1 cellular context compared by ENCODE assay signal in the genomic region with DNA sequence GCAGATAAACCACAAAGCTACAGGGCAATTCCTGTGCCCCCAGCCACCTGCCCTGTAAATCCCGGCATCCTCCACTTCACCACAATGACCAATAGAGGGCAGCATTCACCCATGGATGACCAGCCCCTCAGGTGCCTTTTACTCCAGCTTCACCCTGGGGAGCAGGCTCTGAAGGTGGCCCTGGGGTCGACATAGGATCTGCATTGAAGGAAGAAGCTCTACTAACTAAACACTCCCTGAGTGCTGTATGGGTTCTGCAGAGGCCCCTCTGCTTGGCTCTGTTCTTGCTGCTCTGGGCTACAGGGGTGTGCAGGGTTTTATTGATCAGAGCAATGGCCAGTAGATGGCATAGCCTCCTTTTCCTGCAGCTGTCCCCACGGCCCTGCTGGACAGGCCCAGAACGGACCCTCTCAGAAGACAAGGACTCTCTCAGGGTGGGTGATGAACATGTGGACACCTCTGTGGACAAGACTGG.
TF ChIP-seq lines count a peak whose summit lies in the region.

No MANE protein-coding gene starts in this region.

TF ChIP-seq in HepG2, 621 proteins besides CTCF, POLR2A, EP300 and RAD21 (continued from another document and continues in another):
- TF ChIP-seq THAP11 (CRISPR knock-in tag; IDR thresholded peaks at IDR 0.05) (peak; percentile 59; the same call in 1 of the 2 replicates), DR1 (CRISPR knock-in tag; IDR thresholded peaks at IDR 0.05) (no peak), HNRNPK (IDR thresholded peaks at IDR 0.05; ENCODE audit: low read depth, low read length, poor library complexity, severe bottlenecking) (no peak), ASH2L (IDR thresholded peaks at IDR 0.05; ENCODE audit: insufficient read length, low read depth, low read length) (no peak), PTBP1 (IDR thresholded peaks at IDR 0.05; ENCODE audit: low read depth, low read length, poor library complexity, severe bottlenecking) (no peak), ZNF180 (CRISPR knock-in tag; IDR thresholded peaks at IDR 0.05; ENCODE audit: borderline replicate concordance, low read depth) (no peak), ATF7 (IDR thresholded peaks at IDR 0.05) (no peak), ATF7 (CRISPR knock-in tag; IDR thresholded peaks at IDR 0.05) (no peak), ZNF331 (CRISPR knock-in tag; IDR thresholded peaks at IDR 0.05) (peak; percentile 57; the same call in 1 of the 2 replicates), ZNF230 (CRISPR knock-in tag; IDR thresholded peaks at IDR 0.05) (peak; percentile 100), ZNF547 (CRISPR knock-in tag; IDR thresholded peaks at IDR 0.05) (peak; percentile 76; the same call in 1 of the 2 replicates), ZNF225 (CRISPR knock-in tag; IDR thresholded peaks at IDR 0.05) (no peak), ZNF30 (CRISPR knock-in tag; IDR thresholded peaks at IDR 0.05) (no peak), PAF1 (CRISPR knock-in tag; IDR thresholded peaks at IDR 0.05) (no peak), ZNF350 (CRISPR knock-in tag; IDR thresholded peaks at IDR 0.05; ENCODE audit: borderline replicate concordance, low read depth) (peak; percentile 15; the same call in 1 of the 2 replicates), NKX3-1 (CRISPR knock-in tag; IDR thresholded peaks at IDR 0.05) (no peak), ZNF839 (CRISPR knock-in tag; IDR thresholded peaks at IDR 0.05; ENCODE audit: borderline replicate concordance) (no peak), ZNF850 (CRISPR knock-in tag; conservative IDR thresholded peaks at IDR 0.05) (no peak), YY1 (IDR thresholded peaks at IDR 0.05; ENCODE audit: insufficient read depth, insufficient replicate concordance, low read depth, low read length) (no peak), HOXA3 (CRISPR knock-in tag; IDR thresholded peaks at IDR 0.05) (no peak), HNRNPH1 (optimal IDR thresholded peaks at IDR 0.05; ENCODE audit: low read depth, low read length) (no peak), ZNF792 (CRISPR knock-in tag; IDR thresholded peaks at IDR 0.05) (no peak), KDM5A (IDR thresholded peaks at IDR 0.05; ENCODE audit: borderline replicate concordance, low read length) (no peak), ZSCAN31 (CRISPR knock-in tag; IDR thresholded peaks at IDR 0.05; ENCODE audit: low read depth) (no peak), ZNF629 (CRISPR knock-in tag; conservative IDR thresholded peaks at IDR 0.05) (no peak), SMARCE1 (IDR thresholded peaks at IDR 0.05; ENCODE audit: borderline replicate concordance) (no peak), FOXO1 (CRISPR knock-in tag; IDR thresholded peaks at IDR 0.05) (no peak), RBM39 (IDR thresholded peaks at IDR 0.05; ENCODE audit: low read depth, low read length, poor library complexity, severe bottlenecking) (no peak), HDAC6 (IDR thresholded peaks at IDR 0.05; ENCODE audit: low read depth, low read length) (no peak), NONO (IDR thresholded peaks at IDR 0.05) (no peak), NONO (CRISPR knock-in tag; conservative IDR thresholded peaks at IDR 0.05) (no peak)
- TF ChIP-seq, protein P1, sequence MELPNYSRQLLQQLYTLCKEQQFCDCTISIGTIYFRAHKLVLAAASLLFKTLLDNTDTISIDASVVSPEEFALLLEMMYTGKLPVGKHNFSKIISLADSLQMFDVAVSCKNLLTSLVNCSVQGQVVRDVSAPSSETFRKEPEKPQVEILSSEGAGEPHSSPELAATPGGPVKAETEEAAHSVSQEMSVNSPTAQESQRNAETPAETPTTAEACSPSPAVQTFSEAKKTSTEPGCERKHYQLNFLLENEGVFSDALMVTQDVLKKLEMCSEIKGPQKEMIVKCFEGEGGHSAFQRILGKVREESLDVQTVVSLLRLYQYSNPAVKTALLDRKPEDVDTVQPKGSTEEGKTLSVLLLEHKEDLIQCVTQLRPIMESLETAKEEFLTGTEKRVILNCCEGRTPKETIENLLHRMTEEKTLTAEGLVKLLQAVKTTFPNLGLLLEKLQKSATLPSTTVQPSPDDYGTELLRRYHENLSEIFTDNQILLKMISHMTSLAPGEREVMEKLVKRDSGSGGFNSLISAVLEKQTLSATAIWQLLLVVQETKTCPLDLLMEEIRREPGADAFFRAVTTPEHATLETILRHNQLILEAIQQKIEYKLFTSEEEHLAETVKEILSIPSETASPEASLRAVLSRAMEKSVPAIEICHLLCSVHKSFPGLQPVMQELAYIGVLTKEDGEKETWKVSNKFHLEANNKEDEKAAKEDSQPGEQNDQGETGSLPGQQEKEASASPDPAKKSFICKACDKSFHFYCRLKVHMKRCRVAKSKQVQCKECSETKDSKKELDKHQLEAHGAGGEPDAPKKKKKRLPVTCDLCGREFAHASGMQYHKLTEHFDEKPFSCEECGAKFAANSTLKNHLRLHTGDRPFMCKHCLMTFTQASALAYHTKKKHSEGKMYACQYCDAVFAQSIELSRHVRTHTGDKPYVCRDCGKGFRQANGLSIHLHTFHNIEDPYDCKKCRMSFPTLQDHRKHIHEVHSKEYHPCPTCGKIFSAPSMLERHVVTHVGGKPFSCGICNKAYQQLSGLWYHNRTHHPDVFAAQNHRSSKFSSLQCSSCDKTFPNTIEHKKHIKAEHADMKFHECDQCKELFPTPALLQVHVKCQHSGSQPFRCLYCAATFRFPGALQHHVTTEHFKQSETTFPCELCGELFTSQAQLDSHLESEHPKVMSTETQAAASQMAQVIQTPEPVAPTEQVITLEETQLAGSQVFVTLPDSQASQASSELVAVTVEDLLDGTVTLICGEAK (IDR thresholded peaks at IDR 0.05) = no peak
- TF ChIP-seq, protein P1 (CRISPR knock-in tag; IDR thresholded peaks at IDR 0.05) = no peak; the same call in 1 of the 2 replicates
- TF ChIP-seq, protein P2, sequence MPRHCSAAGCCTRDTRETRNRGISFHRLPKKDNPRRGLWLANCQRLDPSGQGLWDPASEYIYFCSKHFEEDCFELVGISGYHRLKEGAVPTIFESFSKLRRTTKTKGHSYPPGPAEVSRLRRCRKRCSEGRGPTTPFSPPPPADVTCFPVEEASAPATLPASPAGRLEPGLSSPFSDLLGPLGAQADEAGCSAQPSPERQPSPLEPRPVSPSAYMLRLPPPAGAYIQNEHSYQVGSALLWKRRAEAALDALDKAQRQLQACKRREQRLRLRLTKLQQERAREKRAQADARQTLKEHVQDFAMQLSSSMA (CRISPR knock-in tag; IDR thresholded peaks at IDR 0.05) = no peak
- TF ChIP-seq, protein P3, sequence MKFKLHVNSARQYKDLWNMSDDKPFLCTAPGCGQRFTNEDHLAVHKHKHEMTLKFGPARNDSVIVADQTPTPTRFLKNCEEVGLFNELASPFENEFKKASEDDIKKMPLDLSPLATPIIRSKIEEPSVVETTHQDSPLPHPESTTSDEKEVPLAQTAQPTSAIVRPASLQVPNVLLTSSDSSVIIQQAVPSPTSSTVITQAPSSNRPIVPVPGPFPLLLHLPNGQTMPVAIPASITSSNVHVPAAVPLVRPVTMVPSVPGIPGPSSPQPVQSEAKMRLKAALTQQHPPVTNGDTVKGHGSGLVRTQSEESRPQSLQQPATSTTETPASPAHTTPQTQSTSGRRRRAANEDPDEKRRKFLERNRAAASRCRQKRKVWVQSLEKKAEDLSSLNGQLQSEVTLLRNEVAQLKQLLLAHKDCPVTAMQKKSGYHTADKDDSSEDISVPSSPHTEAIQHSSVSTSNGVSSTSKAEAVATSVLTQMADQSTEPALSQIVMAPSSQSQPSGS (CRISPR knock-in tag; IDR thresholded peaks at IDR 0.05) = no peak
- TF ChIP-seq, protein P4, sequence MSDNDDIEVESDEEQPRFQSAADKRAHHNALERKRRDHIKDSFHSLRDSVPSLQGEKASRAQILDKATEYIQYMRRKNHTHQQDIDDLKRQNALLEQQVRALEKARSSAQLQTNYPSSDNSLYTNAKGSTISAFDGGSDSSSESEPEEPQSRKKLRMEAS (IDR thresholded peaks at IDR 0.05) = no peak
- TF ChIP-seq, protein P5, sequence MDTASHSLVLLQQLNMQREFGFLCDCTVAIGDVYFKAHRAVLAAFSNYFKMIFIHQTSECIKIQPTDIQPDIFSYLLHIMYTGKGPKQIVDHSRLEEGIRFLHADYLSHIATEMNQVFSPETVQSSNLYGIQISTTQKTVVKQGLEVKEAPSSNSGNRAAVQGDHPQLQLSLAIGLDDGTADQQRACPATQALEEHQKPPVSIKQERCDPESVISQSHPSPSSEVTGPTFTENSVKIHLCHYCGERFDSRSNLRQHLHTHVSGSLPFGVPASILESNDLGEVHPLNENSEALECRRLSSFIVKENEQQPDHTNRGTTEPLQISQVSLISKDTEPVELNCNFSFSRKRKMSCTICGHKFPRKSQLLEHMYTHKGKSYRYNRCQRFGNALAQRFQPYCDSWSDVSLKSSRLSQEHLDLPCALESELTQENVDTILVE (CRISPR knock-in tag; IDR thresholded peaks at IDR 0.05) = peak; percentile 67; the same call in 1 of the 2 replicates
- TF ChIP-seq, protein P6, sequence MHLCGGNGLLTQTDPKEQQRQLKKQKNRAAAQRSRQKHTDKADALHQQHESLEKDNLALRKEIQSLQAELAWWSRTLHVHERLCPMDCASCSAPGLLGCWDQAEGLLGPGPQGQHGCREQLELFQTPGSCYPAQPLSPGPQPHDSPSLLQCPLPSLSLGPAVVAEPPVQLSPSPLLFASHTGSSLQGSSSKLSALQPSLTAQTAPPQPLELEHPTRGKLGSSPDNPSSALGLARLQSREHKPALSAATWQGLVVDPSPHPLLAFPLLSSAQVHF (CRISPR knock-in tag; IDR thresholded peaks at IDR 0.05) = no peak
- TF ChIP-seq, protein P7, sequence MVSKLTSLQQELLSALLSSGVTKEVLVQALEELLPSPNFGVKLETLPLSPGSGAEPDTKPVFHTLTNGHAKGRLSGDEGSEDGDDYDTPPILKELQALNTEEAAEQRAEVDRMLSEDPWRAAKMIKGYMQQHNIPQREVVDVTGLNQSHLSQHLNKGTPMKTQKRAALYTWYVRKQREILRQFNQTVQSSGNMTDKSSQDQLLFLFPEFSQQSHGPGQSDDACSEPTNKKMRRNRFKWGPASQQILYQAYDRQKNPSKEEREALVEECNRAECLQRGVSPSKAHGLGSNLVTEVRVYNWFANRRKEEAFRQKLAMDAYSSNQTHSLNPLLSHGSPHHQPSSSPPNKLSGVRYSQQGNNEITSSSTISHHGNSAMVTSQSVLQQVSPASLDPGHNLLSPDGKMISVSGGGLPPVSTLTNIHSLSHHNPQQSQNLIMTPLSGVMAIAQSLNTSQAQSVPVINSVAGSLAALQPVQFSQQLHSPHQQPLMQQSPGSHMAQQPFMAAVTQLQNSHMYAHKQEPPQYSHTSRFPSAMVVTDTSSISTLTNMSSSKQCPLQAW (CRISPR knock-in tag; IDR thresholded peaks at IDR 0.05) = peak; percentile 44; the same call in 1 of the 2 replicates
- TF ChIP-seq, protein P8, sequence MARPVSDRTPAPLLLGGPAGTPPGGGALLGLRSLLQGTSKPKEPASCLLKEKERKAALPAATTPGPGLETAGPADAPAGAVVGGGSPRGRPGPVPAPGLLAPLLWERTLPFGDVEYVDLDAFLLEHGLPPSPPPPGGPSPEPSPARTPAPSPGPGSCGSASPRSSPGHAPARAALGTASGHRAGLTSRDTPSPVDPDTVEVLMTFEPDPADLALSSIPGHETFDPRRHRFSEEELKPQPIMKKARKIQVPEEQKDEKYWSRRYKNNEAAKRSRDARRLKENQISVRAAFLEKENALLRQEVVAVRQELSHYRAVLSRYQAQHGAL (CRISPR knock-in tag; IDR thresholded peaks at IDR 0.05; ENCODE audit: not compliant biosample characterization) = no peak
- TF ChIP-seq, protein P9, sequence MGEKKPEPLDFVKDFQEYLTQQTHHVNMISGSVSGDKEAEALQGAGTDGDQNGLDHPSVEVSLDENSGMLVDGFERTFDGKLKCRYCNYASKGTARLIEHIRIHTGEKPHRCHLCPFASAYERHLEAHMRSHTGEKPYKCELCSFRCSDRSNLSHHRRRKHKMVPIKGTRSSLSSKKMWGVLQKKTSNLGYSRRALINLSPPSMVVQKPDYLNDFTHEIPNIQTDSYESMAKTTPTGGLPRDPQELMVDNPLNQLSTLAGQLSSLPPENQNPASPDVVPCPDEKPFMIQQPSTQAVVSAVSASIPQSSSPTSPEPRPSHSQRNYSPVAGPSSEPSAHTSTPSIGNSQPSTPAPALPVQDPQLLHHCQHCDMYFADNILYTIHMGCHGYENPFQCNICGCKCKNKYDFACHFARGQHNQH (CRISPR knock-in tag; IDR thresholded peaks at IDR 0.05) = peak; percentile 56; the same call in 1 of the 2 replicates
- TF ChIP-seq, protein P10, sequence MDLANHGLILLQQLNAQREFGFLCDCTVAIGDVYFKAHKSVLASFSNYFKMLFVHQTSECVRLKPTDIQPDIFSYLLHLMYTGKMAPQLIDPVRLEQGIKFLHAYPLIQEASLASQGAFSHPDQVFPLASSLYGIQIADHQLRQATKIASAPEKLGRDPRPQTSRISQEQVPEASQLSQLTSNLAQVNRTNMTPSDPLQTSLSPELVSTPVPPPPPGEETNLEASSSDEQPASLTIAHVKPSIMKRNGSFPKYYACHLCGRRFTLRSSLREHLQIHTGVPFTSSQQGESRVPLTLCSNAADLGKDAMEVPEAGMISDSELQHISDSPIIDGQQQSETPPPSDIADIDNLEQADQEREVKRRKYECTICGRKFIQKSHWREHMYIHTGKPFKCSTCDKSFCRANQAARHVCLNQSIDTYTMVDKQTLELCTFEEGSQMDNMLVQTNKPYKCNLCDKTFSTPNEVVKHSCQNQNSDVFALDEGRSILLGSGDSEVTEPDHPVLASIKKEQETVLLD (CRISPR knock-in tag; IDR thresholded peaks at IDR 0.05; ENCODE audit: low read depth) = no peak
